Comparison of ENCODE assay signal across 24 cellular contexts in the genomic region with DNA sequence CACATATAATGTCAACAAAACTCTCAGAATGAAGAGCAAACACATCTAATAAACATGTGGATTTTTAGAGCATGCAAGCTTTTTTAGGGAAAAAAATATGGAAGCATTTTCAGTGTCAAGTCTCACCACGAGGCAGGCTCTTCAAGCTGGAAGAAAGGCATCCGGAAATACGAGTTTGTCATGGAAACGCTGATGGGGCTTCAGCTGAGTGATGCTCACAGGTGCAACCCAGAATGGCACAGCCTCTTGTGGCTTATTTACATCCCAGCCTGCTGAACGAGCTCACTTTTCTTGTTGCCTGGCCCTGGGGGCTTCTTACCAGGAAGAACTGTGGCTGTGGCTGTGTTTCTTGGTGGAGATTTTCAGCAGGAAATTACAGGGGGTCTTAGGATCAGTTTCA. TPM values are rescaled to one million over a fixed set of nuclear protein-coding genes. Genes with fewer than 3 reads are reported as not detected.
DNase-seq lines count a peak whose midpoint lies in the region; TF ChIP-seq lines count a peak whose summit lies in the region.
"Had no signal": no experiment of that assay in that cellular context is flagged by ENCODE, and none has a peak within 500 bp of the region (broad histone marks: within the 10 kb centered on the region; RNA-seq: fewer than 3 reads in every experiment).

No MANE protein-coding gene starts in this region.

- no peaks in the 10 kb centered on the region for H3K27me3 ChIP-seq in trophoblast cell (ENCODE audit: insufficient read depth, low read length)
- H3K27me3 ChIP-seq: pancreas, suprapubic skin had no signal

- no peak overlapping the region for H3K27ac ChIP-seq in trophoblast cell (ENCODE audit: low read depth, low read length)
- H3K27ac ChIP-seq: epithelial cell of prostate, left ventricle myocardium inferior, pancreas, suprapubic skin had no signal

- H4K8ac ChIP-seq in trophoblast cell (ENCODE audit: low read depth, low read length) = no peak overlapping the region

- no CpG with 5 or more reads among the region's 5 CpGs for WGBS in trophoblast cell (ENCODE audit: extremely low coverage, insufficient coverage, insufficient read length)

- H4K12ac ChIP-seq in trophoblast cell (ENCODE audit: low read depth, low read length) = no peak overlapping the region

- H2BK12ac ChIP-seq in trophoblast cell (ENCODE audit: low read length) = no peak overlapping the region

- H3K36me3 ChIP-seq in trophoblast cell (ENCODE audit: control insufficient read depth in 1 of 2, insufficient read depth in 2 of 2, low read length in 2 of 2) = no peaks in the 10 kb centered on the region
- H3K36me3 ChIP-seq: left ventricle myocardium inferior, pancreas, suprapubic skin had no signal

- no peak overlapping the region for H3K4me3 ChIP-seq in epithelial cell of esophagus (ENCODE audit: low read length)
- H3K4me3 ChIP-seq in trophoblast cell (ENCODE audit: low read depth, low read length) = no peak overlapping the region
- H3K4me3 ChIP-seq: left ventricle myocardium inferior, pancreas, suprapubic skin had no signal

- H3K4ac ChIP-seq in trophoblast cell (ENCODE audit: low read depth, low read length) = no peak overlapping the region

- no peak overlapping the region for H3K9ac ChIP-seq in trophoblast cell (ENCODE audit: low read length)

- H3K4me2 ChIP-seq in trophoblast cell (ENCODE audit: low read length) = no peak overlapping the region

- H3K4me1 ChIP-seq in trophoblast cell (ENCODE audit: control insufficient read depth in 1 of 2, insufficient read depth in 2 of 2, low read length in 2 of 2) = no peaks in the 10 kb centered on the region
- H3K4me1 ChIP-seq: pancreas had no signal

- no peak overlapping the region for H2BK5ac ChIP-seq in trophoblast cell (ENCODE audit: low read depth, low read length, poor library complexity)

- no peak overlapping the region for H2AFZ ChIP-seq in trophoblast cell (ENCODE audit: insufficient read depth, low read length, poor library complexity)

- H2AK5ac ChIP-seq in trophoblast cell (ENCODE audit: low read length) = no peak overlapping the region

- DNase-seq in SIG-M5 treated with dmso at 0.1 percent for 504 hours (lab: John Stamatoyannopoulos, UW; ENCODE audit: unreplicated experiment) = peak; percentile 34
- DNase-seq in SIG-M5 (lab: John Stamatoyannopoulos, UW) = no peak
- peak; percentile 40 for DNase-seq in NCI-H510A (lab: John Stamatoyannopoulos, UW)
- DNase-seq in epithelial cell of esophagus (ENCODE audit: low read depth) = peak; percentile 16
- peak; percentile 24 to 63 for DNase-seq in trophoblast cell
- DNase-seq in NCI-H2171 treated with DMSO at 0.1 percent for 48 hours (lab: John Stamatoyannopoulos, UW) = no peak
- DNase-seq in KBM-7 = no peak
- no peak for DNase-seq in activated CD8-positive, alpha-beta memory T cell treated with anti-CD3 and anti-CD28 coated beads for 24 hours
- DNase-seq: activated CD4-positive, alpha-beta memory T cell treated with anti-CD3 and anti-CD28 coated beads, Interleukin-2, amount 10 ng/mL, durations not matched to agents 7 days and 5 days; activated CD4-positive, CD25-positive, alpha-beta regulatory T cell treated with anti-CD3 and anti-CD28 coated beads, Interleukin-2, amount 50 U/mL, for 72 hours; activated effector memory CD4-positive, alpha-beta T cell treated with Interleukin-2 at 50 U/mL for 16 hours; HCEC 1CT; head of caudate nucleus; left ventricle myocardium inferior; midbrain; NCI-H1092; NCI-H2171; NK-92 treated with Interleukin-12 subunit alpha and Interleukin-12 subunit beta, amount 100 ng/mL, for 24 hours; pancreas; stimulated activated CD4-positive, alpha-beta T cell treated with anti-CD3 and anti-CD28 coated beads, Interleukin-4, amount 100 ng/mL, for 24 hours; stimulated activated naive B cell treated with anti-CD40 and anti-IgM and Interleukin-4, amounts not matched to agents 10 μg/mL and 1 μg/mL and 100 μg/mL, for 72 hours; T-helper 1 cell had no signal

- no peak overlapping the region for H3K14ac ChIP-seq in trophoblast cell (ENCODE audit: low read length)

- H3K79me2 ChIP-seq in trophoblast cell (ENCODE audit: control insufficient read depth, insufficient read depth, low read length, poor library complexity) = no peaks in the 10 kb centered on the region

- no peak overlapping the region for H2BK120ac ChIP-seq in trophoblast cell (ENCODE audit: insufficient read depth, low read length, poor library complexity)

- H3K18ac ChIP-seq in trophoblast cell (ENCODE audit: low read length) = no peak overlapping the region

- in situ Hi-C loops in KBM-7 (cut with MboI; ENCODE audit: low pct_unique_long_range_greater_than_20kb, low sequenced_read_pairs) = no loop called here

- H3K79me1 ChIP-seq in trophoblast cell (ENCODE audit: low read length) = no peaks in the 10 kb centered on the region

- H3K9me3 ChIP-seq in trophoblast cell (ENCODE audit: insufficient read depth, low read depth, low read length) = peaks cover 2% of the 10 kb centered on the region
- H3K9me3 ChIP-seq: left ventricle myocardium inferior, pancreas, suprapubic skin had no signal

- no peak overlapping the region for H4K91ac ChIP-seq in trophoblast cell (ENCODE audit: low read depth, low read length)

- no peak for TF ChIP-seq CTCF in epithelial cell of esophagus (IDR thresholded peaks at IDR 0.05; ENCODE audit: insufficient read depth, low read depth, low read length, missing control alignments)

- no peak overlapping the region for H3K23ac ChIP-seq in trophoblast cell (ENCODE audit: low read length)

RNA-seq across cellular contexts. Expression of gene DYNLL2, which starts 24.1 kb away (rescaled TPM):
- polyA plus RNA-seq in trophoblast cell (2013) = 20.6 and 21.7 TPM in 2 replicates

RNA-seq across cellular contexts. Expression of gene SRSF1, which starts 52.1 kb away (rescaled TPM):
- 176 and 177 TPM in 2 replicates for polyA plus RNA-seq in trophoblast cell (2013)

Comparison
In these comparisons a context has a peak if more than half of its experiments do, and no peak if none do; other contexts are left out.
1. DNase-seq: peak in SIG-M5 treated with dmso at 0.1 percent for 504 hours (single experiment), NCI-H510A (single experiment), epithelial cell of esophagus (single experiment) and trophoblast cell (2 of 2); none in SIG-M5 (single experiment), NCI-H2171 treated with DMSO at 0.1 percent for 48 hours (single experiment), KBM-7 (single experiment) and activated CD8-positive, alpha-beta memory T cell treated with anti-CD3 and anti-CD28 coated beads for 24 hours (single experiment).